In genomic region chr6:36678488-36679042, GRCh38 we compare ENCODE assay signal across 7 cellular contexts.
A peak's percentile ranks its signal among the peaks of the same experiment; 100 is the strongest.
DNase-seq lines count a peak whose midpoint lies in the region; ATAC-seq lines count a peak whose summit lies in the region.

TSS of gene CDKN1A (plus strand) at chr6:36678714. CDS start at chr6:36684102, 5,388 bp downstream.

- DNase-seq in NCI-H2227 (lab: John Stamatoyannopoulos, UW; ENCODE audit: unreplicated experiment) (peak; percentile 93), islet precursor cell (peak; percentile 95)
- peak; percentile 28 to 59 (median 46) for DNase-seq in activated CD4-positive, CD25-positive, alpha-beta regulatory T cell (lab: John Stamatoyannopoulos, UW)
- DNase-seq in central memory CD4-positive, alpha-beta T cell = peak; percentile 71
- DNase-seq in stimulated activated CD4-positive, alpha-beta T cell treated with anti-CD3 and anti-CD28 coated beads, Interleukin-12 subunit alpha, Interleukin-12 subunit beta, amount 100 ng/mL, for 4 hours = peak; percentile 71

- peak; percentile 33 for ATAC-seq in GM18520 (IDR thresholded peaks at IDR 0.05; ENCODE audit: unreplicated experiment)
- ATAC-seq in HG03135 (IDR thresholded peaks at IDR 0.05; ENCODE audit: unreplicated experiment) = peak; percentile 45

Comparison
In these comparisons a context has a peak if more than half of its experiments do, and no peak if none do; other contexts are left out.
1. Peak in every context shown above with its lines: DNase-seq and ATAC-seq.